Comparison of ENCODE assay signal across 22 cellular contexts in genomic region chr4:153119626-153120025, GRCh38.
"Had no signal": no experiment of that assay in that cellular context is flagged by ENCODE, and none has a peak within 500 bp of the region (broad histone marks: within the 10 kb centered on the region; RNA-seq: fewer than 3 reads in every experiment).

No MANE protein-coding gene starts in this region.

- H3K4me3 ChIP-seq: colonic mucosa, esophagus squamous epithelium, lower lobe of right lung, prostate gland, skin epidermis, spleen, testis, tibial artery, upper lobe of left lung had no signal

- H3K79me2 ChIP-seq: parathyroid adenoma had no signal

- H3K9me3 ChIP-seq: colonic mucosa, esophagus squamous epithelium, lower lobe of right lung, neutrophil, prostate gland, spleen, testis, tibial artery, upper lobe of left lung had no signal

- H3K4me1 Mint-ChIP-seq: natural killer cell; stimulated activated memory B cell treated with anti-CD40 and anti-IgM and Interleukin-4, amounts not matched to agents 10 μg/mL and 1 μg/mL and 100 μg/mL, for 72 hours had no signal

- H3K36me3 ChIP-seq: colonic mucosa, esophagus squamous epithelium, lower lobe of right lung, neutrophil, prostate gland, spleen, tibial artery, upper lobe of left lung had no signal

- H3K27me3 ChIP-seq: colonic mucosa, esophagus squamous epithelium, spleen, testis, tibial artery, upper lobe of left lung had no signal

- H3K36me3 Mint-ChIP-seq: natural killer cell; stimulated activated memory B cell treated with anti-CD40 and anti-IgM and Interleukin-4, amounts not matched to agents 10 μg/mL and 1 μg/mL and 100 μg/mL, for 72 hours had no signal

- H3K4me3 Mint-ChIP-seq: dendritic cell treated with granulocyte-macrophage colony-stimulating factor and Interleukin-4, amounts not matched to agents 40 ng/mL and 50 ng/mL, for 4 days; natural killer cell; stimulated activated memory B cell treated with anti-CD40 and anti-IgM and Interleukin-4, amounts not matched to agents 10 μg/mL and 1 μg/mL and 100 μg/mL, for 72 hours had no signal

- H3K9ac ChIP-seq: parathyroid adenoma had no signal

- DNase-seq: colonic mucosa; effector memory CD4-positive, alpha-beta T cell; esophagus squamous epithelium; foreskin melanocyte; glutamatergic neuron; left ventricle myocardium superior; lower lobe of right lung; natural killer cell; right cardiac atrium; spleen; stimulated activated CD4-positive, alpha-beta T cell treated with anti-CD3 and anti-CD28 coated beads, Interleukin-4, amount 100 ng/mL, for 4 hours; stimulated activated naive CD8-positive, alpha-beta T cell treated with anti-CD3 and anti-CD28 coated beads, Interleukin-15, Interleukin-2, amounts not matched to agents 100 U/mL and 50 U/mL, for 24 hours; substantia nigra; testis; tibial artery; upper lobe of left lung had no signal

- H3K27ac ChIP-seq: colonic mucosa, esophagus squamous epithelium, lower lobe of right lung, neutrophil, parathyroid adenoma, prostate gland, skin epidermis, spleen, testis, tibial artery, upper lobe of left lung had no signal

- H2AFZ ChIP-seq: parathyroid adenoma had no signal

- H3K27me3 Mint-ChIP-seq: dendritic cell treated with granulocyte-macrophage colony-stimulating factor and Interleukin-4, amounts not matched to agents 40 ng/mL and 50 ng/mL, for 4 days; stimulated activated memory B cell treated with anti-CD40 and anti-IgM and Interleukin-4, amounts not matched to agents 10 μg/mL and 1 μg/mL and 100 μg/mL, for 72 hours had no signal

- ATAC-seq: left ventricle myocardium superior; lower lobe of right lung; natural killer cell; right cardiac atrium; stimulated activated memory B cell treated with anti-CD40 and anti-IgM and Interleukin-4, amounts not matched to agents 10 μg/mL and 1 μg/mL and 100 μg/mL, for 72 hours; stimulated activated naive CD8-positive, alpha-beta T cell treated with anti-CD3 and anti-CD28 coated beads, Interleukin-15, Interleukin-2, amounts not matched to agents 100 U/mL and 50 U/mL, for 24 hours had no signal

- H3K27ac Mint-ChIP-seq: dendritic cell treated with granulocyte-macrophage colony-stimulating factor and Interleukin-4, amounts not matched to agents 40 ng/mL and 50 ng/mL, for 4 days; natural killer cell; stimulated activated memory B cell treated with anti-CD40 and anti-IgM and Interleukin-4, amounts not matched to agents 10 μg/mL and 1 μg/mL and 100 μg/mL, for 72 hours had no signal

- H3K4me1 ChIP-seq: testis had no signal

- H3K9me3 Mint-ChIP-seq: dendritic cell treated with granulocyte-macrophage colony-stimulating factor and Interleukin-4, amounts not matched to agents 40 ng/mL and 50 ng/mL, for 4 days; natural killer cell; stimulated activated memory B cell treated with anti-CD40 and anti-IgM and Interleukin-4, amounts not matched to agents 10 μg/mL and 1 μg/mL and 100 μg/mL, for 72 hours had no signal
